1 cellular context compared by ENCODE assay signal in the genomic region with DNA sequence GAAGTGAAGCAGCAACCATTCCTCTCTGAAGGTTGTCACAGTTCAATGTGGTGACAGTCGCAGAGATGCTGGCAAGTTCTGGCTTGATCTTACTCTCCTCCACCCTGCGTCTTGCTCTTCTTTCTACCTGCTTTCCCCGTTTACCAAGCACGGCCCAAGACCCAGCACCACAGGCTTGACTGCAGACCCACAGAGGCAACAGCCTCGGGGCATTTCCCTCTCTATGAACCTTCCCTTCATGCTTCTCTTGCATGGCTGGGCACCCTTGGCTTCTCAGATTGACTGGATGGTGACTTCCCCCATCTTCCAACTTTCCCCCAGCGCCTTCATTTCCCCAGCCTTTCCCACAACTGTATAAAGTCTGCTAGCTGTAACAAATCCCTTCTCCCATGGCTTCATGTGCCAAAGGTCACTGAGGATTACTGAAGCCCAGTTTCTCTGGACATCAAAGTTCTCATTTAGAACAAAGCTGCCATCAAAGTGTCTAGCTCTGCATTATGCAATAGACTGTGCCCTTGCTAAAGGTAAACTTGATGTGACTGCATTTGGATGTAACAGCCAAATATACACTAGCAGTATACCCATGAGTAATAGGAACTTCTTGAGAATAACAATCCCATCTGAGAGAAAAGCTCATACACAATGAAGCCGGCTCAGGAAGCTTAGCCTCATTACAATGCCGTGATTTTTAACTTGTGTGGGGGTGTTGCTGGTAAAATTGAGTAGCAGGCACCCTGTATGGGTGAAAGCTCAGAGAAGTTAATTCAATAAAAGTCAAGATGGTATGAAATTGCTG.
TF ChIP-seq lines count a peak whose summit lies in the region.

No MANE protein-coding gene starts in this region.

TF ChIP-seq in HepG2, 621 proteins besides CTCF, POLR2A, EP300 and RAD21 (continued from another document):
- TF ChIP-seq, protein P1, sequence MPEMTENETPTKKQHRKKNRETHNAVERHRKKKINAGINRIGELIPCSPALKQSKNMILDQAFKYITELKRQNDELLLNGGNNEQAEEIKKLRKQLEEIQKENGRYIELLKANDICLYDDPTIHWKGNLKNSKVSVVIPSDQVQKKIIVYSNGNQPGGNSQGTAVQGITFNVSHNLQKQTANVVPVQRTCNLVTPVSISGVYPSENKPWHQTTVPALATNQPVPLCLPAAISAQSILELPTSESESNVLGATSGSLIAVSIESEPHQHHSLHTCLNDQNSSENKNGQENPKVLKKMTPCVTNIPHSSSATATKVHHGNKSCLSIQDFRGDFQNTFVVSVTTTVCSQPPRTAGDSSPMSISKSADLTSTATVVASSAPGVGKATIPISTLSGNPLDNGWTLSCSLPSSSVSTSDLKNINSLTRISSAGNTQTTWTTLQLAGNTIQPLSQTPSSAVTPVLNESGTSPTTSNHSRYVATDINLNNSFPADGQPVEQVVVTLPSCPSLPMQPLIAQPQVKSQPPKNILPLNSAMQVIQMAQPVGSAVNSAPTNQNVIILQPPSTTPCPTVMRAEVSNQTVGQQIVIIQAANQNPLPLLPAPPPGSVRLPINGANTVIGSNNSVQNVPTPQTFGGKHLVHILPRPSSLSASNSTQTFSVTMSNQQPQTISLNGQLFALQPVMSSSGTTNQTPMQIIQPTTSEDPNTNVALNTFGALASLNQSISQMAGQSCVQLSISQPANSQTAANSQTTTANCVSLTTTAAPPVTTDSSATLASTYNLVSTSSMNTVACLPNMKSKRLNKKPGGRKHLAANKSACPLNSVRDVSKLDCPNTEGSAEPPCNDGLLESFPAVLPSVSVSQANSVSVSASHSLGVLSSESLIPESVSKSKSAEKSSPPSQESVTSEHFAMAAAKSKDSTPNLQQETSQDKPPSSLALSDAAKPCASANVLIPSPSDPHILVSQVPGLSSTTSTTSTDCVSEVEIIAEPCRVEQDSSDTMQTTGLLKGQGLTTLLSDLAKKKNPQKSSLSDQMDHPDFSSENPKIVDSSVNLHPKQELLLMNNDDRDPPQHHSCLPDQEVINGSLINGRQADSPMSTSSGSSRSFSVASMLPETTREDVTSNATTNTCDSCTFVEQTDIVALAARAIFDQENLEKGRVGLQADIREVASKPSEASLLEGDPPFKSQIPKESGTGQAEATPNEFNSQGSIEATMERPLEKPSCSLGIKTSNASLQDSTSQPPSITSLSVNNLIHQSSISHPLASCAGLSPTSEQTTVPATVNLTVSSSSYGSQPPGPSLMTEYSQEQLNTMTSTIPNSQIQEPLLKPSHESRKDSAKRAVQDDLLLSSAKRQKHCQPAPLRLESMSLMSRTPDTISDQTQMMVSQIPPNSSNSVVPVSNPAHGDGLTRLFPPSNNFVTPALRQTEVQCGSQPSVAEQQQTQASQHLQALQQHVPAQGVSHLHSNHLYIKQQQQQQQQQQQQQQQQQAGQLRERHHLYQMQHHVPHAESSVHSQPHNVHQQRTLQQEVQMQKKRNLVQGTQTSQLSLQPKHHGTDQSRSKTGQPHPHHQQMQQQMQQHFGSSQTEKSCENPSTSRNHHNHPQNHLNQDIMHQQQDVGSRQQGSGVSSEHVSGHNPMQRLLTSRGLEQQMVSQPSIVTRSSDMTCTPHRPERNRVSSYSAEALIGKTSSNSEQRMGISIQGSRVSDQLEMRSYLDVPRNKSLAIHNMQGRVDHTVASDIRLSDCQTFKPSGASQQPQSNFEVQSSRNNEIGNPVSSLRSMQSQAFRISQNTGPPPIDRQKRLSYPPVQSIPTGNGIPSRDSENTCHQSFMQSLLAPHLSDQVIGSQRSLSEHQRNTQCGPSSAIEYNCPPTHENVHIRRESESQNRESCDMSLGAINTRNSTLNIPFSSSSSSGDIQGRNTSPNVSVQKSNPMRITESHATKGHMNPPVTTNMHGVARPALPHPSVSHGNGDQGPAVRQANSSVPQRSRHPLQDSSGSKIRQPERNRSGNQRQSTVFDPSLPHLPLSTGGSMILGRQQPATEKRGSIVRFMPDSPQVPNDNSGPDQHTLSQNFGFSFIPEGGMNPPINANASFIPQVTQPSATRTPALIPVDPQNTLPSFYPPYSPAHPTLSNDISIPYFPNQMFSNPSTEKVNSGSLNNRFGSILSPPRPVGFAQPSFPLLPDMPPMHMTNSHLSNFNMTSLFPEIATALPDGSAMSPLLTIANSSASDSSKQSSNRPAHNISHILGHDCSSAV (CRISPR knock-in tag; IDR thresholded peaks at IDR 0.05; ENCODE audit: borderline replicate concordance), result no peak
- no peak; the same call in 1 of the 2 replicates for TF ChIP-seq ZSCAN21 (CRISPR knock-in tag; IDR thresholded peaks at IDR 0.05; ENCODE audit: borderline replicate concordance)
- TF ChIP-seq, protein P2, sequence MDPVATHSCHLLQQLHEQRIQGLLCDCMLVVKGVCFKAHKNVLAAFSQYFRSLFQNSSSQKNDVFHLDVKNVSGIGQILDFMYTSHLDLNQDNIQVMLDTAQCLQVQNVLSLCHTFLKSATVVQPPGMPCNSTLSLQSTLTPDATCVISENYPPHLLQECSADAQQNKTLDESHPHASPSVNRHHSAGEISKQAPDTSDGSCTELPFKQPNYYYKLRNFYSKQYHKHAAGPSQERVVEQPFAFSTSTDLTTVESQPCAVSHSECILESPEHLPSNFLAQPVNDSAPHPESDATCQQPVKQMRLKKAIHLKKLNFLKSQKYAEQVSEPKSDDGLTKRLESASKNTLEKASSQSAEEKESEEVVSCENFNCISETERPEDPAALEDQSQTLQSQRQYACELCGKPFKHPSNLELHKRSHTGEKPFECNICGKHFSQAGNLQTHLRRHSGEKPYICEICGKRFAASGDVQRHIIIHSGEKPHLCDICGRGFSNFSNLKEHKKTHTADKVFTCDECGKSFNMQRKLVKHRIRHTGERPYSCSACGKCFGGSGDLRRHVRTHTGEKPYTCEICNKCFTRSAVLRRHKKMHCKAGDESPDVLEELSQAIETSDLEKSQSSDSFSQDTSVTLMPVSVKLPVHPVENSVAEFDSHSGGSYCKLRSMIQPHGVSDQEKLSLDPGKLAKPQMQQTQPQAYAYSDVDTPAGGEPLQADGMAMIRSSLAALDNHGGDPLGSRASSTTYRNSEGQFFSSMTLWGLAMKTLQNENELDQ (CRISPR knock-in tag; IDR thresholded peaks at IDR 0.05; ENCODE audit: borderline replicate concordance), result no peak
- 0 out of 2 replicates have a peak, but pooled peaks have one; percentile 21 for TF ChIP-seq ZFP41 (CRISPR knock-in tag; IDR thresholded peaks at IDR 0.05; ENCODE audit: borderline replicate concordance)
- no peak for TF ChIP-seq ZNF563 (CRISPR knock-in tag; IDR thresholded peaks at IDR 0.05)
- TF ChIP-seq NFE2L2 (IDR thresholded peaks at IDR 0.05; ENCODE audit: low read length), result no peak
- TF ChIP-seq HNRNPL (IDR thresholded peaks at IDR 0.05; ENCODE audit: low read depth, low read length), result no peak
- TF ChIP-seq ZFP36L1 (CRISPR knock-in tag; IDR thresholded peaks at IDR 0.05), result peak; percentile 86; the same call in 1 of the 2 replicates
- TF ChIP-seq, protein P3, sequence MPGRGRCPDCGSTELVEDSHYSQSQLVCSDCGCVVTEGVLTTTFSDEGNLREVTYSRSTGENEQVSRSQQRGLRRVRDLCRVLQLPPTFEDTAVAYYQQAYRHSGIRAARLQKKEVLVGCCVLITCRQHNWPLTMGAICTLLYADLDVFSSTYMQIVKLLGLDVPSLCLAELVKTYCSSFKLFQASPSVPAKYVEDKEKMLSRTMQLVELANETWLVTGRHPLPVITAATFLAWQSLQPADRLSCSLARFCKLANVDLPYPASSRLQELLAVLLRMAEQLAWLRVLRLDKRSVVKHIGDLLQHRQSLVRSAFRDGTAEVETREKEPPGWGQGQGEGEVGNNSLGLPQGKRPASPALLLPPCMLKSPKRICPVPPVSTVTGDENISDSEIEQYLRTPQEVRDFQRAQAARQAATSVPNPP (CRISPR knock-in tag; IDR thresholded peaks at IDR 0.05), result peak; percentile 61; the same call in 1 of the 2 replicates
- no peak for TF ChIP-seq ZNF432 (CRISPR knock-in tag; IDR thresholded peaks at IDR 0.05; ENCODE audit: borderline replicate concordance)
- peak; percentile 87; the same call in 1 of the 2 replicates for TF ChIP-seq KAT7 (CRISPR knock-in tag; IDR thresholded peaks at IDR 0.05; ENCODE audit: borderline replicate concordance)
- TF ChIP-seq, protein P4, sequence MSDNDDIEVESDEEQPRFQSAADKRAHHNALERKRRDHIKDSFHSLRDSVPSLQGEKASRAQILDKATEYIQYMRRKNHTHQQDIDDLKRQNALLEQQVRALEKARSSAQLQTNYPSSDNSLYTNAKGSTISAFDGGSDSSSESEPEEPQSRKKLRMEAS (IDR thresholded peaks at IDR 0.05), result peak; percentile 56; the same call in 1 of the 2 replicates
- no peak for TF ChIP-seq CREB1 (IDR thresholded peaks at IDR 0.05)
- TF ChIP-seq CREB1 (CRISPR knock-in tag; IDR thresholded peaks at IDR 0.05), result peak; percentile 36; the same call in 1 of the 2 replicates
- no peak for TF ChIP-seq ZNF274 (CRISPR knock-in tag; IDR thresholded peaks at IDR 0.05)
- TF ChIP-seq ZNF124 (CRISPR knock-in tag; IDR thresholded peaks at IDR 0.05), result peak; percentile 97
- TF ChIP-seq, protein P5, sequence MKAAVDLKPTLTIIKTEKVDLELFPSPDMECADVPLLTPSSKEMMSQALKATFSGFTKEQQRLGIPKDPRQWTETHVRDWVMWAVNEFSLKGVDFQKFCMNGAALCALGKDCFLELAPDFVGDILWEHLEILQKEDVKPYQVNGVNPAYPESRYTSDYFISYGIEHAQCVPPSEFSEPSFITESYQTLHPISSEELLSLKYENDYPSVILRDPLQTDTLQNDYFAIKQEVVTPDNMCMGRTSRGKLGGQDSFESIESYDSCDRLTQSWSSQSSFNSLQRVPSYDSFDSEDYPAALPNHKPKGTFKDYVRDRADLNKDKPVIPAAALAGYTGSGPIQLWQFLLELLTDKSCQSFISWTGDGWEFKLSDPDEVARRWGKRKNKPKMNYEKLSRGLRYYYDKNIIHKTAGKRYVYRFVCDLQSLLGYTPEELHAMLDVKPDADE (CRISPR knock-in tag; IDR thresholded peaks at IDR 0.05), result no peak
- TF ChIP-seq ZFP1 (CRISPR knock-in tag; IDR thresholded peaks at IDR 0.05), result peak; percentile 94
- TF ChIP-seq, protein P6, sequence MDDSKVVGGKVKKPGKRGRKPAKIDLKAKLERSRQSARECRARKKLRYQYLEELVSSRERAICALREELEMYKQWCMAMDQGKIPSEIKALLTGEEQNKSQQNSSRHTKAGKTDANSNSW (CRISPR knock-in tag; IDR thresholded peaks at IDR 0.05; ENCODE audit: borderline replicate concordance), result no peak
- peak; percentile 62; the same call in 1 of the 2 replicates for TF ChIP-seq ATF1 (CRISPR knock-in tag; IDR thresholded peaks at IDR 0.05)
- peak; percentile 70; the same call in 1 of the 2 replicates for TF ChIP-seq ZNF747 (CRISPR knock-in tag; IDR thresholded peaks at IDR 0.05; ENCODE audit: borderline replicate concordance)
- TF ChIP-seq THYN1 (CRISPR knock-in tag; IDR thresholded peaks at IDR 0.05; ENCODE audit: borderline replicate concordance, low read depth), result peak; percentile 85; the same call in 1 of the 2 replicates
